Comparison of ENCODE assay signal across 1 cellular context in genomic region chr18:52219102-52219501, GRCh38.
TF ChIP-seq lines count a peak whose summit lies in the region.

No MANE protein-coding gene starts in this region.

TF ChIP-seq in SK-N-SH, 30 proteins besides CTCF, POLR2A, EP300 and RAD21 (continued from another document):
- no peak for TF ChIP-seq ZBTB33 (IDR thresholded peaks at IDR 0.05; ENCODE audit: borderline replicate concordance, low read depth)
